ENCODE assay signal across 22 cellular contexts in genomic region chr1:42423621-42424200, GRCh38. TPM values are rescaled to one million over a fixed set of nuclear protein-coding genes. Genes with fewer than 3 reads are reported as not detected.
DNase-seq lines count a peak whose midpoint lies in the region; ATAC-seq and TF ChIP-seq lines count a peak whose summit lies in the region.
"Had no signal": no experiment of that assay in that cellular context is flagged by ENCODE, and none has a peak within 500 bp of the region (broad histone marks: within the 10 kb centered on the region; RNA-seq: fewer than 3 reads in every experiment).

No MANE protein-coding gene starts in this region.

- peaks cover 30% of the 10 kb centered on the region for H3K4me1 Mint-ChIP-seq in chondrocyte (ENCODE audit: low read depth)
- no peaks in the 10 kb centered on the region for H3K4me1 Mint-ChIP-seq in activated CD8-positive, alpha-beta T cell treated with anti-CD3 and anti-CD28 coated beads, Interleukin-2, amount 10 ng/mL, durations not matched to agents 7 days and 5 days (ENCODE audit: low read depth)
- no peaks in the 10 kb centered on the region for H3K4me1 Mint-ChIP-seq in activated naive CD8-positive, alpha-beta T cell treated with anti-CD3 and anti-CD28 coated beads for 36 hours
- H3K4me1 Mint-ChIP-seq: activated naive CD4-positive, alpha-beta T cell treated with anti-CD3 and anti-CD28 coated beads, Interleukin-2, amount 10 ng/mL, durations not matched to agents 7 days and 5 days; CD14-positive monocyte had no signal

- H3K36me3 Mint-ChIP-seq in chondrocyte (ENCODE audit: low read depth), result no peaks in the 10 kb centered on the region
- no peaks in the 10 kb centered on the region for H3K36me3 Mint-ChIP-seq in activated CD8-positive, alpha-beta T cell treated with anti-CD3 and anti-CD28 coated beads, Interleukin-2, amount 10 ng/mL, durations not matched to agents 7 days and 5 days (ENCODE audit: low read depth)
- H3K36me3 Mint-ChIP-seq in activated naive CD8-positive, alpha-beta T cell treated with anti-CD3 and anti-CD28 coated beads for 36 hours, result no peaks in the 10 kb centered on the region
- H3K36me3 Mint-ChIP-seq: activated naive CD4-positive, alpha-beta T cell treated with anti-CD3 and anti-CD28 coated beads, Interleukin-2, amount 10 ng/mL, durations not matched to agents 7 days and 5 days; CD14-positive monocyte had no signal

- ATAC-seq in activated CD8-positive, alpha-beta T cell treated with anti-CD3 and anti-CD28 coated beads, Interleukin-2, amount 10 ng/mL, durations not matched to agents 7 days and 5 days, result no peak
- ATAC-seq: activated CD8-positive, alpha-beta T cell treated with anti-CD3 and anti-CD28 coated beads for 36 hours; left cardiac atrium; Panc1 had no signal

- POLR2A ChIA-PET in activated CD8-positive, alpha-beta T cell treated with anti-CD3 and anti-CD28 coated beads, Interleukin-2, amount 10 ng/mL, durations not matched to agents 7 days and 5 days (lab: Charles Lee), result no interaction called here

- H3K27ac Mint-ChIP-seq in chondrocyte (ENCODE audit: unreplicated experiment), result peak overlapping the region; percentile 76
- no peak overlapping the region for H3K27ac Mint-ChIP-seq in activated CD8-positive, alpha-beta T cell treated with anti-CD3 and anti-CD28 coated beads, Interleukin-2, amount 10 ng/mL, durations not matched to agents 7 days and 5 days
- no peak overlapping the region for H3K27ac Mint-ChIP-seq in activated naive CD8-positive, alpha-beta T cell treated with anti-CD3 and anti-CD28 coated beads for 36 hours
- H3K27ac Mint-ChIP-seq: activated CD8-positive, alpha-beta T cell treated with anti-CD3 and anti-CD28 coated beads for 36 hours; activated naive CD4-positive, alpha-beta T cell treated with anti-CD3 and anti-CD28 coated beads, Interleukin-2, amount 10 ng/mL, durations not matched to agents 7 days and 5 days; activated T-cell treated with anti-CD3 and anti-CD28 coated beads, Interleukin-2, amount 50 U/mL, for 24 hours; endodermal cell; T-helper 2 cell treated with Interferon-gamma antibody and Interleukin-4, amounts not matched to agents 5 μg/mL and 100 μg/mL, for 36 hours had no signal

- H3K9me3 Mint-ChIP-seq in chondrocyte (ENCODE audit: low read depth), result no peaks in the 10 kb centered on the region
- no peaks in the 10 kb centered on the region for H3K9me3 Mint-ChIP-seq in activated CD8-positive, alpha-beta T cell treated with anti-CD3 and anti-CD28 coated beads, Interleukin-2, amount 10 ng/mL, durations not matched to agents 7 days and 5 days (ENCODE audit: insufficient read depth)
- H3K9me3 Mint-ChIP-seq in activated naive CD8-positive, alpha-beta T cell treated with anti-CD3 and anti-CD28 coated beads for 36 hours, result no peaks in the 10 kb centered on the region
- H3K9me3 Mint-ChIP-seq: activated CD8-positive, alpha-beta T cell treated with anti-CD3 and anti-CD28 coated beads for 36 hours; activated naive CD4-positive, alpha-beta T cell treated with anti-CD3 and anti-CD28 coated beads, Interleukin-2, amount 10 ng/mL, durations not matched to agents 7 days and 5 days; activated T-cell treated with anti-CD3 and anti-CD28 coated beads, Interleukin-2, amount 50 U/mL, for 24 hours; neural crest cell; T-helper 2 cell treated with Interferon-gamma antibody and Interleukin-4, amounts not matched to agents 5 μg/mL and 100 μg/mL, for 36 hours had no signal

- no peak for TF ChIP-seq CTCF in chondrocyte (IDR thresholded peaks at IDR 0.05)

- DNase-seq in DMS153 (lab: John Stamatoyannopoulos, UW), result peak; percentile 51
- DNase-seq in NCI-H1092 (lab: John Stamatoyannopoulos, UW), result peak; percentile 67
- peak; percentile 43 to 75 for DNase-seq in NCI-H524 (lab: John Stamatoyannopoulos, UW)
- no peak for DNase-seq in chondrocyte (ENCODE audit: low spot score)
- DNase-seq in HT-29 (ENCODE audit: low spot score), result no peak
- DNase-seq in activated CD8-positive, alpha-beta T cell treated with anti-CD3 and anti-CD28 coated beads, Interleukin-2, amount 10 ng/mL, durations not matched to agents 7 days and 5 days, result no peak
- DNase-seq in activated naive CD8-positive, alpha-beta T cell treated with anti-CD3 and anti-CD28 coated beads for 36 hours, result no peak
- no peak for DNase-seq in NCI-H1105 treated with DMSO at 0.1 percent for 48 hours (lab: John Stamatoyannopoulos, UW)
- DNase-seq: activated CD4-positive, CD25-positive, alpha-beta regulatory T cell; activated CD8-positive, alpha-beta T cell treated with anti-CD3 and anti-CD28 coated beads for 36 hours; activated naive CD4-positive, alpha-beta T cell treated with anti-CD3 and anti-CD28 coated beads, Interleukin-2, amount 10 ng/mL, durations not matched to agents 7 days and 5 days; activated T-cell treated with anti-CD3 and anti-CD28 coated beads, Interleukin-2, amount 50 U/mL, for 24 hours; DND-41; endodermal cell; KG1; left cardiac atrium; NCI-H526; stimulated activated CD4-positive, alpha-beta T cell treated with anti-CD3 and anti-CD28 coated beads, Interleukin-12 subunit alpha, Interleukin-12 subunit beta, amount 100 ng/mL, for 4 hours had no signal

- no peak overlapping the region for H3K4me3 Mint-ChIP-seq in chondrocyte (ENCODE audit: unreplicated experiment)
- no peak overlapping the region for H3K4me3 Mint-ChIP-seq in activated CD8-positive, alpha-beta T cell treated with anti-CD3 and anti-CD28 coated beads, Interleukin-2, amount 10 ng/mL, durations not matched to agents 7 days and 5 days
- no peak overlapping the region for H3K4me3 Mint-ChIP-seq in activated naive CD8-positive, alpha-beta T cell treated with anti-CD3 and anti-CD28 coated beads for 36 hours
- H3K4me3 Mint-ChIP-seq: activated CD8-positive, alpha-beta T cell treated with anti-CD3 and anti-CD28 coated beads for 36 hours; activated naive CD4-positive, alpha-beta T cell treated with anti-CD3 and anti-CD28 coated beads, Interleukin-2, amount 10 ng/mL, durations not matched to agents 7 days and 5 days; activated T-cell treated with anti-CD3 and anti-CD28 coated beads, Interleukin-2, amount 50 U/mL, for 24 hours; CD14-positive monocyte; endodermal cell; neural crest cell; T-helper 2 cell treated with Interferon-gamma antibody and Interleukin-4, amounts not matched to agents 5 μg/mL and 100 μg/mL, for 36 hours had no signal

- H3K27me3 Mint-ChIP-seq in chondrocyte (ENCODE audit: low read depth), result no peaks in the 10 kb centered on the region
- peaks cover 2% of the 10 kb centered on the region for H3K27me3 Mint-ChIP-seq in activated CD8-positive, alpha-beta T cell treated with anti-CD3 and anti-CD28 coated beads, Interleukin-2, amount 10 ng/mL, durations not matched to agents 7 days and 5 days (ENCODE audit: low read depth)
- H3K27me3 Mint-ChIP-seq in activated naive CD8-positive, alpha-beta T cell treated with anti-CD3 and anti-CD28 coated beads for 36 hours, result no peaks in the 10 kb centered on the region
- H3K27me3 Mint-ChIP-seq: activated CD8-positive, alpha-beta T cell treated with anti-CD3 and anti-CD28 coated beads for 36 hours had no signal

- CTCF ChIA-PET in activated CD8-positive, alpha-beta T cell treated with anti-CD3 and anti-CD28 coated beads, Interleukin-2, amount 10 ng/mL, durations not matched to agents 7 days and 5 days (lab: Charles Lee), result no interaction called here

RNA-seq across cellular contexts. Expression of gene ZMYND12, which starts 32.1 kb away (rescaled TPM):
- 0.30 to 0.56 TPM in 2 of 3 replicates, not detected in the other for total RNA-seq in chondrocyte
- 0.21 TPM in 1 of 2 replicates, not detected in the other for total RNA-seq in HT-29 (2014; rRNA removed; shearing (Covaris generic))
- total RNA-seq in activated CD8-positive, alpha-beta T cell treated with anti-CD3 and anti-CD28 coated beads, Interleukin-2, amount 10 ng/mL, durations not matched to agents 7 days and 5 days, result under 1 TPM; 0.63 to 0.79 TPM
- total RNA-seq in activated naive CD8-positive, alpha-beta T cell treated with anti-CD3 and anti-CD28 coated beads for 36 hours, result under 1 TPM; 0.47 to 0.90 TPM

RNA-seq across cellular contexts. Expression of gene PPCS, which starts 32.6 kb away (rescaled TPM):
- 38.0 to 42.0 TPM (median 41.1 TPM) in 3 replicates for total RNA-seq in chondrocyte
- 48.6 and 60.6 TPM in 2 replicates for total RNA-seq in HT-29 (2014; rRNA removed; shearing (Covaris generic))
- 10 to 100 TPM; 34.4 to 36.2 TPM for total RNA-seq in activated CD8-positive, alpha-beta T cell treated with anti-CD3 and anti-CD28 coated beads, Interleukin-2, amount 10 ng/mL, durations not matched to agents 7 days and 5 days
- 10 to 100 TPM; 45.9 to 47.5 TPM for total RNA-seq in activated naive CD8-positive, alpha-beta T cell treated with anti-CD3 and anti-CD28 coated beads for 36 hours

RNA-seq across cellular contexts. Expression of gene CCDC30, which starts 39.4 kb away (rescaled TPM):
- total RNA-seq in chondrocyte, result 1.3 to 3.2 TPM (median 2.8 TPM) in 3 replicates
- 0.44 and 1.0 TPM in 2 replicates for total RNA-seq in HT-29 (2014; rRNA removed; shearing (Covaris generic))
- total RNA-seq in activated CD8-positive, alpha-beta T cell treated with anti-CD3 and anti-CD28 coated beads, Interleukin-2, amount 10 ng/mL, durations not matched to agents 7 days and 5 days, result 1 to 10 TPM; 1.7 to 2.2 TPM
- 1 to 10 TPM in 1 of 2 experiments, under 1 TPM in 1; 0.72 to 1.0 TPM for total RNA-seq in activated naive CD8-positive, alpha-beta T cell treated with anti-CD3 and anti-CD28 coated beads for 36 hours

RNA-seq across cellular contexts. Expression of gene RIMKLA, which starts 43.1 kb away (rescaled TPM):
- 0.18 to 0.27 TPM in 2 of 3 replicates, not detected in the other for total RNA-seq in chondrocyte
- 1.3 and 1.6 TPM in 2 replicates for total RNA-seq in HT-29 (2014; rRNA removed; shearing (Covaris generic))
- 1 to 10 TPM; 2.5 TPM for total RNA-seq in activated CD8-positive, alpha-beta T cell treated with anti-CD3 and anti-CD28 coated beads, Interleukin-2, amount 10 ng/mL, durations not matched to agents 7 days and 5 days
- 1 to 10 TPM; 6.3 to 8.1 TPM for total RNA-seq in activated naive CD8-positive, alpha-beta T cell treated with anti-CD3 and anti-CD28 coated beads for 36 hours

Comparison
In these comparisons a context has a peak if more than half of its experiments do, and no peak if none do; other contexts are left out.
1. DNase-seq: peak in DMS153 (single experiment), NCI-H1092 (single experiment) and NCI-H524 (2 of 2); none in chondrocyte (single experiment), HT-29 (single experiment), activated CD8-positive, alpha-beta T cell treated with anti-CD3 and anti-CD28 coated beads, Interleukin-2, amount 10 ng/mL, durations not matched to agents 7 days and 5 days (single experiment), activated naive CD8-positive, alpha-beta T cell treated with anti-CD3 and anti-CD28 coated beads for 36 hours (single experiment) and NCI-H1105 treated with DMSO at 0.1 percent for 48 hours (single experiment).